1 cellular context compared by ENCODE assay signal in the genomic region with DNA sequence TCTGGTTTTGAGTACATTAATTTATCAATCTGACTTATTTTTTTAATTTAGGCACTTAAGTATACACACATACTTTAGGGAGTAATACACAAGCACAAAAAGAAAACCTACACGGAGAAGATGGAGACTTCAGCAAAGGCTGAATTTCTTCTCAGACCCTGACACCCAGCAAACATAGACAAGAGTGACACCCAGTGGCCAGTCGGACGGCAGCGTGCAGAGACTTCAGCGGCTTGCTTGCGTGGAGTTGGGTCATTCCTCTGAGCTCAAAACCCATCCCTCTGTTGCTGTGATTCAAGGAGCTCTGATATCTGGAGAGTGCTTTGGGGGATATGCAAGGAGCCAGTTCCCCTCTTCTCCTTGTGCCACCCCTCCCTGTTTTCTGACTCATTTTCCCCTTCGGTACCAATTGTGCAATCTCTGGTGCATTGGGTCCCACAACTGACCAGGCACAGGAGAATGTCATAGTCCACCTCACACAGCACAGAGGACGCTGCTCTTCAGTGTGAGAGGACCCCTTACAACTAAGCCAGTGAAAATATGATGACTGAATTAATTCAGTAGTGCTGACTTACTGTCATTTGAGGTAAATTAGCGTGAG.
TF ChIP-seq lines count a peak whose summit lies in the region.

No MANE protein-coding gene starts in this region.

TF ChIP-seq in HepG2, 621 proteins besides CTCF, POLR2A, EP300 and RAD21 (continued from another document):
- TF ChIP-seq, protein P1, sequence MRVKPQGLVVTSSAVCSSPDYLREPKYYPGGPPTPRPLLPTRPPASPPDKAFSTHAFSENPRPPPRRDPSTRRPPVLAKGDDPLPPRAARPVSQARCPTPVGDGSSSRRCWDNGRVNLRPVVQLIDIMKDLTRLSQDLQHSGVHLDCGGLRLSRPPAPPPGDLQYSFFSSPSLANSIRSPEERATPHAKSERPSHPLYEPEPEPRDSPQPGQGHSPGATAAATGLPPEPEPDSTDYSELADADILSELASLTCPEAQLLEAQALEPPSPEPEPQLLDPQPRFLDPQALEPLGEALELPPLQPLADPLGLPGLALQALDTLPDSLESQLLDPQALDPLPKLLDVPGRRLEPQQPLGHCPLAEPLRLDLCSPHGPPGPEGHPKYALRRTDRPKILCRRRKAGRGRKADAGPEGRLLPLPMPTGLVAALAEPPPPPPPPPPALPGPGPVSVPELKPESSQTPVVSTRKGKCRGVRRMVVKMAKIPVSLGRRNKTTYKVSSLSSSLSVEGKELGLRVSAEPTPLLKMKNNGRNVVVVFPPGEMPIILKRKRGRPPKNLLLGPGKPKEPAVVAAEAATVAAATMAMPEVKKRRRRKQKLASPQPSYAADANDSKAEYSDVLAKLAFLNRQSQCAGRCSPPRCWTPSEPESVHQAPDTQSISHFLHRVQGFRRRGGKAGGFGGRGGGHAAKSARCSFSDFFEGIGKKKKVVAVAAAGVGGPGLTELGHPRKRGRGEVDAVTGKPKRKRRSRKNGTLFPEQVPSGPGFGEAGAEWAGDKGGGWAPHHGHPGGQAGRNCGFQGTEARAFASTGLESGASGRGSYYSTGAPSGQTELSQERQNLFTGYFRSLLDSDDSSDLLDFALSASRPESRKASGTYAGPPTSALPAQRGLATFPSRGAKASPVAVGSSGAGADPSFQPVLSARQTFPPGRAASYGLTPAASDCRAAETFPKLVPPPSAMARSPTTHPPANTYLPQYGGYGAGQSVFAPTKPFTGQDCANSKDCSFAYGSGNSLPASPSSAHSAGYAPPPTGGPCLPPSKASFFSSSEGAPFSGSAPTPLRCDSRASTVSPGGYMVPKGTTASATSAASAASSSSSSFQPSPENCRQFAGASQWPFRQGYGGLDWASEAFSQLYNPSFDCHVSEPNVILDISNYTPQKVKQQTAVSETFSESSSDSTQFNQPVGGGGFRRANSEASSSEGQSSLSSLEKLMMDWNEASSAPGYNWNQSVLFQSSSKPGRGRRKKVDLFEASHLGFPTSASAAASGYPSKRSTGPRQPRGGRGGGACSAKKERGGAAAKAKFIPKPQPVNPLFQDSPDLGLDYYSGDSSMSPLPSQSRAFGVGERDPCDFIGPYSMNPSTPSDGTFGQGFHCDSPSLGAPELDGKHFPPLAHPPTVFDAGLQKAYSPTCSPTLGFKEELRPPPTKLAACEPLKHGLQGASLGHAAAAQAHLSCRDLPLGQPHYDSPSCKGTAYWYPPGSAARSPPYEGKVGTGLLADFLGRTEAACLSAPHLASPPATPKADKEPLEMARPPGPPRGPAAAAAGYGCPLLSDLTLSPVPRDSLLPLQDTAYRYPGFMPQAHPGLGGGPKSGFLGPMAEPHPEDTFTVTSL (CRISPR knock-in tag; IDR thresholded peaks at IDR 0.05; ENCODE audit: borderline replicate concordance) = no peak
TF ChIP-seq in HepG2: peak in this region for 7.
